Comparison of ENCODE assay signal across 18 cellular contexts in the genomic region with DNA sequence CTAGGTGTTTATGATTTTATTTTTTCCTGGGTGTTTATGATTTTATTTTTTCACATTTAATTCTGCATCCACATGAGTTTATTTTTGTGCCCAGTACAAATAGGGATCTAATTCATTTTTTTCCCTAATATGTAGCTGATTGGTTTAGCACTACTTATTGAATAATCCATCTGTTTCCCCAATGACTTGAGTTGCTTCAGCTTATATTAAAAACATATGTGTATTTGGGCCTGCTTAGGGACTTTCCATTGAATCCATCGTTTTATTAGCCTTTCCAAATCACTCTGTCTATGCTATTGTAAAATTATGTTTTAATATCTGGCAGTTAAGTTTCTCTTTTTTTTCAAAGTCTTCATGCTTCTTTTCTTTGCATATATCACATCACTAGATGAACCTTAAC.
"Had no signal": no experiment of that assay in that cellular context is flagged by ENCODE, and none has a peak within 500 bp of the region (broad histone marks: within the 10 kb centered on the region; RNA-seq: fewer than 3 reads in every experiment).

No MANE protein-coding gene starts in this region.

- DNase-seq: activated B cell treated with CpG ODN at 0.5 μM for 24 hours; activated CD4-positive, alpha-beta T cell treated with anti-CD3 and anti-CD28 coated beads for 48 hours; activated CD8-positive, alpha-beta T cell treated with anti-CD3 and anti-CD28 coated beads for 36 hours; activated effector memory CD4-positive, alpha-beta T cell treated with Interleukin-2 at 50 U/mL for 16 hours; activated naive CD4-positive, alpha-beta T cell treated with anti-CD3 and anti-CD28 coated beads, Interleukin-2, amount 10 ng/mL, durations not matched to agents 7 days and 5 days; activated naive CD8-positive, alpha-beta T cell treated with anti-CD3 and anti-CD28 coated beads, Interleukin-2, amount 50 U/mL, for 24 hours; activated T-cell treated with anti-CD3 and anti-CD28 coated beads, Interleukin-2, amount 50 U/mL, for 4 hours; aorta; brain microvascular endothelial cell; erythroblast; left cardiac atrium; stimulated activated CD4-positive, alpha-beta T cell treated with anti-CD3 and anti-CD28 coated beads, Interleukin-4, amount 100 ng/mL, for 1 hour had no signal

- H3K27me3 Mint-ChIP-seq: activated B cell treated with CpG ODN at 0.5 μM for 24 hours; activated CD8-positive, alpha-beta T cell treated with anti-CD3 and anti-CD28 coated beads for 36 hours; activated naive CD4-positive, alpha-beta T cell treated with anti-CD3 and anti-CD28 coated beads, Interleukin-2, amount 10 ng/mL, durations not matched to agents 7 days and 5 days; activated naive CD8-positive, alpha-beta T cell treated with anti-CD3 and anti-CD28 coated beads, Interleukin-2, amount 50 U/mL, for 24 hours; natural killer cell treated with Interleukin-12 subunit alpha and Interleukin-12 subunit beta and Interleukin-15 and Interleukin-18, amount 100 ng/mL, for 72 hours had no signal

- ATAC-seq: activated CD8-positive, alpha-beta T cell treated with anti-CD3 and anti-CD28 coated beads for 36 hours; activated naive CD8-positive, alpha-beta T cell treated with anti-CD3 and anti-CD28 coated beads, Interleukin-2, amount 50 U/mL, for 24 hours; activated T-cell treated with anti-CD3 and anti-CD28 coated beads, Interleukin-2, amount 50 U/mL, for 4 hours; left cardiac atrium; natural killer cell treated with Interleukin-12 subunit alpha and Interleukin-12 subunit beta and Interleukin-15 and Interleukin-18, amount 100 ng/mL, for 72 hours; sciatic nerve; upper lobe of right lung had no signal

- H3K4me3 Mint-ChIP-seq: activated B cell treated with CpG ODN at 0.5 μM for 24 hours; activated CD8-positive, alpha-beta T cell treated with anti-CD3 and anti-CD28 coated beads for 36 hours; activated naive CD4-positive, alpha-beta T cell treated with anti-CD3 and anti-CD28 coated beads, Interleukin-2, amount 10 ng/mL, durations not matched to agents 7 days and 5 days; activated naive CD8-positive, alpha-beta T cell treated with anti-CD3 and anti-CD28 coated beads, Interleukin-2, amount 50 U/mL, for 24 hours; activated T-cell treated with anti-CD3 and anti-CD28 coated beads, Interleukin-2, amount 50 U/mL, for 4 hours; natural killer cell treated with Interleukin-12 subunit alpha and Interleukin-12 subunit beta and Interleukin-15 and Interleukin-18, amount 100 ng/mL, for 72 hours had no signal

- H3K4me1 Mint-ChIP-seq: activated B cell treated with CpG ODN at 0.5 μM for 24 hours; activated naive CD4-positive, alpha-beta T cell treated with anti-CD3 and anti-CD28 coated beads, Interleukin-2, amount 10 ng/mL, durations not matched to agents 7 days and 5 days; activated naive CD8-positive, alpha-beta T cell treated with anti-CD3 and anti-CD28 coated beads, Interleukin-2, amount 50 U/mL, for 24 hours had no signal

- H3K27ac Mint-ChIP-seq: activated CD8-positive, alpha-beta T cell treated with anti-CD3 and anti-CD28 coated beads for 36 hours; activated naive CD4-positive, alpha-beta T cell treated with anti-CD3 and anti-CD28 coated beads, Interleukin-2, amount 10 ng/mL, durations not matched to agents 7 days and 5 days; activated naive CD8-positive, alpha-beta T cell treated with anti-CD3 and anti-CD28 coated beads, Interleukin-2, amount 50 U/mL, for 24 hours; natural killer cell treated with Interleukin-12 subunit alpha and Interleukin-12 subunit beta and Interleukin-15 and Interleukin-18, amount 100 ng/mL, for 72 hours had no signal

- H3K9me3 Mint-ChIP-seq: activated B cell treated with CpG ODN at 0.5 μM for 24 hours; activated CD8-positive, alpha-beta T cell treated with anti-CD3 and anti-CD28 coated beads for 36 hours; activated naive CD4-positive, alpha-beta T cell treated with anti-CD3 and anti-CD28 coated beads, Interleukin-2, amount 10 ng/mL, durations not matched to agents 7 days and 5 days; activated naive CD8-positive, alpha-beta T cell treated with anti-CD3 and anti-CD28 coated beads, Interleukin-2, amount 50 U/mL, for 24 hours; activated T-cell treated with anti-CD3 and anti-CD28 coated beads, Interleukin-2, amount 50 U/mL, for 4 hours; natural killer cell treated with Interleukin-12 subunit alpha and Interleukin-12 subunit beta and Interleukin-15 and Interleukin-18, amount 100 ng/mL, for 72 hours had no signal

- H3K4me3 ChIP-seq: coronary artery, hepatocyte, smooth muscle cell, upper lobe of right lung had no signal

- H3K9me3 ChIP-seq: upper lobe of right lung had no signal
